Comparison of ENCODE assay signal across 27 cellular contexts in the genomic region with DNA sequence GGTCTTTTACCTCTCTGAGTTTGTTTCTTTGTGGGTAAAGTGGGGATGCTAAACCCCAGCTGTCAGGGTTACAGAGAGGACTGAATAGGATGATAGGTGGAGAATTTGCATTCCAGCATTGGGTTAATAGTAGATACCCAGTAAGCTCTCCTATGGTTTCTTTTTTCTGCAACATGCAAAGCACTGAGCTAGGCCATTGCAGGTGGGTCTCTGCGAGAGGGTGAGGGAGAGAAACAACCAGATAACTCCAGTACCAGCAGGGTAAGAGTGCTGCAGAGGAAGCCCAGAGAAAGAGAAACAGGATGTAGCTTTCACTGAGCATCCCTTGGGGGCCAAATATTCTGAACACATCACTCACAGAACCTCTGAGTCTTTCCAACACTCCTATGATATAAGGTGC.
"Had no signal": no experiment of that assay in that cellular context is flagged by ENCODE, and none has a peak within 500 bp of the region (broad histone marks: within the 10 kb centered on the region; RNA-seq: fewer than 3 reads in every experiment).

No MANE protein-coding gene starts in this region.

- H3K9me3 ChIP-seq: adrenal gland, body of pancreas, esophagus squamous epithelium, gastroesophageal sphincter had no signal

- ATAC-seq: activated CD8-positive, alpha-beta T cell treated with anti-CD3 and anti-CD28 coated beads for 36 hours; activated naive CD8-positive, alpha-beta T cell treated with anti-CD3 and anti-CD28 coated beads, Interleukin-2, amount 50 U/mL, for 24 hours; activated T-cell treated with anti-CD3 and anti-CD28 coated beads, Interleukin-2, amount 50 U/mL, for 4 hours; activated T-helper 17 cell treated with anti-CD3 and anti-CD28 coated beads, Interleukin-2, amount 50 U/mL, for 72 hours; body of pancreas; gastroesophageal sphincter; T-helper 17 cell had no signal

- H3K27ac ChIP-seq: adrenal gland, body of pancreas, epithelial cell of prostate, esophagus squamous epithelium, gastroesophageal sphincter had no signal

- H3K4me3 ChIP-seq: adrenal gland, body of pancreas, esophagus squamous epithelium, gastroesophageal sphincter had no signal

- H3K27me3 ChIP-seq: adrenal gland, body of pancreas, esophagus squamous epithelium had no signal

- H3K4me1 ChIP-seq: adrenal gland, body of pancreas, esophagus squamous epithelium, gastroesophageal sphincter had no signal

- DNase-seq: activated CD4-positive, alpha-beta T cell treated with anti-CD3 and anti-CD28 coated beads for 1 hour; activated CD4-positive, alpha-beta T cell treated with anti-CD3 and anti-CD28 coated beads for 48 hours; activated CD4-positive, alpha-beta T cell treated with anti-CD3 and anti-CD28 coated beads, Interleukin-2, amount 50 U/mL, for 1 hour; activated CD4-positive, alpha-beta T cell treated with anti-CD3 and anti-CD28 coated beads, Interleukin-2, amount 50 U/mL, for 48 hours; activated CD8-positive, alpha-beta memory T cell treated with anti-CD3 and anti-CD28 coated beads for 24 hours; activated CD8-positive, alpha-beta T cell treated with anti-CD3 and anti-CD28 coated beads for 36 hours; activated effector memory CD4-positive, alpha-beta T cell treated with Interleukin-2 at 50 U/mL for 16 hours; activated gamma-delta T cell treated with Interleukin-2 at 50 U/mL for 16 hours; activated naive CD4-positive, alpha-beta T cell treated with Interleukin-2 at 50 U/mL for 16 hours; activated naive CD8-positive, alpha-beta T cell treated with anti-CD3 and anti-CD28 coated beads for 36 hours; activated naive CD8-positive, alpha-beta T cell treated with anti-CD3 and anti-CD28 coated beads, Interleukin-2, amount 50 U/mL, for 24 hours; activated T-cell treated with anti-CD3 and anti-CD28 coated beads, Interleukin-2, amount 50 U/mL, for 4 hours; adrenal gland; amygdala; aorta; body of pancreas; caudate nucleus; effector CD8-positive, alpha-beta T cell; esophagus squamous epithelium; foreskin melanocyte; head of caudate nucleus; hippocampal formation; T-helper 17 cell; T1000 had no signal

- H3K36me3 ChIP-seq: adrenal gland, esophagus squamous epithelium, gastroesophageal sphincter had no signal
